11 cellular contexts compared by ENCODE assay signal in the genomic region with DNA sequence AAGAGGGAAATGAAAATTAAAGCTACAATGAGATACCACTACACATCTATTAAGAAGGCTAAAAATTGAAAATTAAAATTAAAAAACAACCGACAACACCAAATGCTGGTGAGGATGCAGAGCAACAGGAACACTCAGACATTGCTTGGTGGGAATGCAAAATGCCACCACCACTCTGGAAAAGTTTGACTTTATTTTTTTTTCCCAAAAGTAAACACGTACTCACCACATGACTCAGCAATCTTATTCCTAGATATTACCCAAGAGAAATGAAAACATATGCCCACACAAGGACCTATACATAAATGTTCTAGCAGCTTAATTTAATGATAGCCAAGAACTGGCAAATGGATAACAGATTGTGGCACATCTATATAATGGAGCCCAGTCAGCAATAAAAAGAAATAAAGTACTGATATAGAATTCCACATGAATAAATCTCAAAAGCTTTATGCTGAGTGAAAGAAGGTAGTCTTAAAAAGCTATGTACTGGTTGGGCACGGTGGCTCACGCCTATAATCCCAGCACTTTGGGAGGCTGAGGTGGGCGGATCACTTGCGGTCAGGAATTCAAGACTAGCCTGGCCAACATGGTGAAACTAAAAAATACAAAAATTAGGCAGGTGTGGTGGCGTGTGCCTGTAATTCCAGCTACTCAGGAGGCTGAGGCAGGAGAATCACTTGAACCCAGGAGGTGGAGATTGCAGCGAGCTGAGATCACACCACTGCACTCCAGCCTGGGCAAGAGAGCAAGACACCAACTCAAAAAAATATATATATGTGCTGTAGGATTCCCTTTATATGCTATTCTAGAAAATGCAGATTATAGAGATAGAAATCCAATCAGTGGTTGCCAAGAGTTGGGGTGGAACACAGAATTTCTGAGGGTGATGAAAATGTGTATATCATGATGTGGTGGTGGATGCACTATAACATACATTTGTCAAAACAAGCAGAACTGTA. TPM values are rescaled to one million over a fixed set of nuclear protein-coding genes. Genes with fewer than 3 reads are reported as not detected.
DNase-seq lines count a peak whose midpoint lies in the region; ATAC-seq and TF ChIP-seq lines count a peak whose summit lies in the region.
"Had no signal": no experiment of that assay in that cellular context is flagged by ENCODE, and none has a peak within 500 bp of the region (broad histone marks: within the 10 kb centered on the region; RNA-seq: fewer than 3 reads in every experiment).

No MANE protein-coding gene starts in this region.

- H3K27ac ChIP-seq in RWPE2 (ENCODE audit: poor library complexity, severe bottlenecking), result peak overlapping the region; percentile 56
- H3K27ac ChIP-seq in smooth muscle cell (ENCODE audit: low read depth), result peak overlapping the region; percentile 63

- H2AFZ ChIP-seq in smooth muscle cell (ENCODE audit: low read depth), result no peak overlapping the region

- DNase-seq in ELR (ENCODE audit: low read depth) (peak; percentile 74), RWPE2 (ENCODE audit: low spot score) (no peak), fibroblast of peridontal ligament (ENCODE audit: extremely low read depth) (peak; percentile 80), smooth muscle cell (lab: John Stamatoyannopoulos, UW; ENCODE audit: unreplicated experiment) (no peak), H7 (no peak), SKM-1 (lab: John Stamatoyannopoulos, UW; ENCODE audit: unreplicated experiment) (no peak)
- DNase-seq in stimulated activated CD4-positive, alpha-beta T cell treated with anti-CD3 and anti-CD28 coated beads, Interleukin-4, amount 100 ng/mL, for 24 hours, result no peak
- DNase-seq: activated CD4-positive, alpha-beta T cell treated with anti-CD3 and anti-CD28 coated beads, Interleukin-2, amount 10 ng/mL, durations not matched to agents 7 days and 5 days; left cardiac atrium had no signal

- H3K79me2 ChIP-seq in smooth muscle cell (ENCODE audit: low read depth), result no peaks in the 10 kb centered on the region

- H3K4me1 ChIP-seq in RWPE2 (ENCODE audit: insufficient read depth, poor library complexity, severe bottlenecking) (peaks cover 51% of the 10 kb centered on the region), smooth muscle cell (ENCODE audit: low read depth) (peaks cover 8% of the 10 kb centered on the region)

- peaks cover 23% of the 10 kb centered on the region for H3F3A ChIP-seq in smooth muscle cell (ENCODE audit: low read depth)

- H3K9me3 ChIP-seq in RWPE2 (ENCODE audit: severe bottlenecking) (no peaks in the 10 kb centered on the region), smooth muscle cell (replicated peaks; ENCODE audit: low read depth) (peaks cover 5% of the 10 kb centered on the region)

- H3K36me3 ChIP-seq in RWPE2 (ENCODE audit: low read depth) (no peaks in the 10 kb centered on the region), smooth muscle cell (ENCODE audit: low read depth) (no peaks in the 10 kb centered on the region), H7 (replicated peaks; ENCODE audit: control insufficient read depth, insufficient read depth, low read length) (no peaks in the 10 kb centered on the region)

- H3K4me2 ChIP-seq in smooth muscle cell, result peak overlapping the region; percentile 43

- ATAC-seq in RWPE2 (ENCODE audit: low read depth), result peak; percentile 40
- ATAC-seq: left cardiac atrium had no signal

- WGBS in smooth muscle cell (ENCODE audit: low lambda C conversion rate), result 56% methylated on average over 8 of the region's 8 CpGs

- TF ChIP-seq CTCF in RWPE2 (IDR thresholded peaks at IDR 0.05; ENCODE audit: poor library complexity, severe bottlenecking) (no peak), smooth muscle cell (IDR thresholded peaks at IDR 0.05; ENCODE audit: borderline replicate concordance, insufficient read depth, poor library complexity, severe bottlenecking) (no peak)

- H3K9ac ChIP-seq in smooth muscle cell (ENCODE audit: low read depth), result no peak overlapping the region

- H4K20me1 ChIP-seq in smooth muscle cell (ENCODE audit: low read depth), result no peaks in the 10 kb centered on the region

- no peak overlapping the region for H3K4me3 ChIP-seq in RWPE2 (ENCODE audit: severe bottlenecking)
- no peak overlapping the region for H3K4me3 ChIP-seq in smooth muscle cell
- H3K4me3 ChIP-seq in H7 (ENCODE audit: insufficient read depth, low read depth, low read length), result no peak overlapping the region

- H3K27me3 ChIP-seq in RWPE2 (ENCODE audit: insufficient read depth, poor library complexity, severe bottlenecking), result no peaks in the 10 kb centered on the region
- no peaks in the 10 kb centered on the region for H3K27me3 ChIP-seq in smooth muscle cell (ENCODE audit: low read depth)
- H3K27me3 ChIP-seq in H7 (ENCODE audit: control insufficient read depth, insufficient read depth, low read length), result peaks cover 20% of the 10 kb centered on the region

RNA-seq across cellular contexts. Expression of a gene that starts 4.2 kb away (rescaled TPM):
- 1.1 TPM in 1 of 2 replicates, not detected in the other for total RNA-seq in smooth muscle cell
- 0.44 and 0.85 TPM in 2 replicates for polyA plus RNA-seq in smooth muscle cell
- 0.31 TPM in 1 of 2 replicates, not detected in the other for total RNA-seq in H7 (2014; rRNA removed; shearing (Covaris generic))
- total RNA-seq: activated CD4-positive, alpha-beta T cell treated with anti-CD3 and anti-CD28 coated beads, Interleukin-2, amount 10 ng/mL, durations not matched to agents 7 days and 5 days; left cardiac atrium; pulmonary artery endothelial cell; SK-MEL-5 had no signal

RNA-seq across cellular contexts. Expression of a gene that starts 26.3 kb away (rescaled TPM):
- 42.7 and 46.7 TPM in 2 replicates for total RNA-seq in smooth muscle cell
- 33.6 and 39.2 TPM in 2 replicates for polyA plus RNA-seq in smooth muscle cell
- 18.0 and 22.8 TPM in 2 replicates for total RNA-seq in H7 (2014; rRNA removed; shearing (Covaris generic))

Comparison
In these comparisons a context has a peak if more than half of its experiments do, and no peak if none do; other contexts are left out.
1. DNase-seq: peak in ELR (single experiment) and fibroblast of peridontal ligament (single experiment); none in RWPE2 (single experiment), smooth muscle cell (single experiment), H7 (single experiment), stimulated activated CD4-positive, alpha-beta T cell treated with anti-CD3 and anti-CD28 coated beads, Interleukin-4, amount 100 ng/mL, for 24 hours (single experiment) and SKM-1 (single experiment).